In the genomic region with DNA sequence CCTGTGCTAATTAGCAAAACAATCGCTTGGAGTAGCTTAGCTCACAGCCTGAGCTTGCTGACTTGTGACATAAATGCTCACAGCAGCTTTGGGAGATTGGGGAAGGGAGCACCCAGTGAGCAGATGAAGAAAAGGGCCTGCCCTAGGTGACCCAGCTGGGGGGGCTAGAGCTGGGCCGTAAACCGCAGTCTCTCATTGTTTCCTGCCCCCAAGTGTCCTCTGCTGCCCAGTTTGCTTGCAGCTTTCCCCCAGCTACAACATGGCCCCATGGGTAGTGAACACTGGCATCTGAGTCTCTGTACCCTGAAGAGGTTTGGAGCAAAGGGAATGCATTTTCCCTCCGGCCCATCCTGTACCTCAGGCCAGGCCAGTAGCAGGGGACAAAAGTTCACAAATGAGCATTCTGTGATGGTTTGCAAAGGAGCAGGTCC, we compare ENCODE assay signal across 22 cellular contexts.
A peak's percentile ranks its signal among the peaks of the same experiment; 100 is the strongest.
DNase-seq lines count a peak whose midpoint lies in the region; ATAC-seq and TF ChIP-seq lines count a peak whose summit lies in the region.
"Had no signal": no experiment of that assay in that cellular context is flagged by ENCODE, and none has a peak within 500 bp of the region (broad histone marks: within the 10 kb centered on the region; RNA-seq: fewer than 3 reads in every experiment).

No MANE protein-coding gene starts in this region.

- H4K8ac ChIP-seq in H9 (replicated peaks; ENCODE audit: insufficient read length, low read depth, low read length) (no peak overlapping the region), neuronal stem cell (ENCODE audit: low read depth, low read length) (no peak overlapping the region)

- H2AK5ac ChIP-seq in H9 (ENCODE audit: insufficient read length, low read length) (no peak overlapping the region), neuronal stem cell (ENCODE audit: low read depth, low read length) (no peak overlapping the region)

- H2BK15ac ChIP-seq in H9 (ENCODE audit: low read depth, low read length) (no peak overlapping the region), neuronal stem cell (ENCODE audit: low read length) (no peak overlapping the region)

- peak overlapping the region; percentile 9 for H3K4me2 ChIP-seq in H9 (ENCODE audit: insufficient read depth, insufficient read length, low read length)
- H3K4me2 ChIP-seq in neuronal stem cell (ENCODE audit: insufficient read depth, low read length, poor library complexity, severe bottlenecking): no peak overlapping the region

- H3K79me2 ChIP-seq in H9 (ENCODE audit: insufficient read depth, low read length): no peaks in the 10 kb centered on the region

- no peak overlapping the region for H2AFZ ChIP-seq in H9 (ENCODE audit: low read length)
- H2AFZ ChIP-seq in neuronal stem cell (ENCODE audit: low read length): peak overlapping the region; percentile 75
- H2AFZ ChIP-seq: GM23248 had no signal

- H3K9me3 ChIP-seq in H9 (ENCODE audit: control insufficient read depth, low read depth, low read length): no peaks in the 10 kb centered on the region
- no peaks in the 10 kb centered on the region for H3K9me3 ChIP-seq in endodermal cell (ENCODE audit: control insufficient read depth, low read length)
- no peaks in the 10 kb centered on the region for H3K9me3 ChIP-seq in neuronal stem cell (replicated peaks in 1 of 2; ENCODE audit: control insufficient read depth in 2 of 2, insufficient read depth in 1 of 2, low read depth in 1 of 2, low read length in 2 of 2)

- no peak overlapping the region for H3T11ph ChIP-seq in H9 (ENCODE audit: low read length)

- DNase-seq in H9 (peak; percentile 60), NCI-H69 (lab: John Stamatoyannopoulos, UW) (peak; percentile 39), endodermal cell (peak; percentile 74), neuronal stem cell (ENCODE audit: low spot score) (no peak), NCI-H1694 (lab: John Stamatoyannopoulos, UW) (no peak), dorsolateral prefrontal cortex (no peak)
- DNase-seq: CD8-positive, alpha-beta memory T cell; DND-41; GF-D8; GM23248; Karpas-422; MM.1S; NCI-H1105; NCI-H187 treated with DMSO at 0.1 percent for 48 hours; NCI-H2171 treated with DMSO at 0.1 percent for 48 hours; NCI-H510A; NK-92 treated with Interleukin-12 subunit alpha and Interleukin-12 subunit beta, amount 100 ng/mL, for 24 hours; SHP77 had no signal

- no peak for TF ChIP-seq CTCF in H9 (conservative IDR thresholded peaks at IDR 0.05)
- TF ChIP-seq CTCF in endodermal cell (conservative IDR thresholded peaks at IDR 0.05): no peak
- TF ChIP-seq CTCF in dorsolateral prefrontal cortex (IDR thresholded peaks at IDR 0.05 in 54 of 56, conservative IDR thresholded peaks at IDR 0.05 in 2 of 56; ENCODE audit: low read depth in 1 of 56, partially characterized antibody in 56 of 56): no peak

- no peak overlapping the region for H2BK20ac ChIP-seq in H9 (ENCODE audit: low read depth, low read length, poor library complexity, severe bottlenecking)

- no CpG with 5 or more reads among the region's 4 CpGs for WGBS in H9 (ENCODE audit: extremely low coverage, insufficient read length, low lambda C conversion rate)
- 35 to 55% methylated on average over 2 to 4 of the region's 4 CpGs for WGBS in endodermal cell (ENCODE audit: insufficient coverage in 1 of 2, insufficient read length in 1 of 2), 2 experiments
- WGBS in neuronal stem cell (ENCODE audit: extremely low coverage in 2 of 2, insufficient read length in 2 of 2, insufficient replicate concordance in 1 of 2), 2 donors: no CpG with 5 or more reads among the region's 4 CpGs

- peaks cover 0 to 4% (median 0%) of the 10 kb centered on the region in 3 experiments; a peak in 1 of 7 replicates for H3K36me3 Mint-ChIP-seq in H9 (ENCODE audit: insufficient read depth in 1 of 3, low read depth in 3 of 3)
- H3K36me3 Mint-ChIP-seq in endodermal cell (ENCODE audit: low read depth): peaks cover 3% of the 10 kb centered on the region

- no peak overlapping the region for H3K4ac ChIP-seq in H9 (ENCODE audit: low read depth, low read length)
- H3K4ac ChIP-seq in neuronal stem cell (ENCODE audit: low read length): no peak overlapping the region

- no peak for ATAC-seq in GM21390 (IDR thresholded peaks at IDR 0.05; ENCODE audit: unreplicated experiment)
- ATAC-seq: Panc1, SK-N-SH treated with all-trans-retinoic acid at 6 μM for 48 hours had no signal

- H3K27ac Mint-ChIP-seq in H9 (peak overlapping the region; percentile 63 to 95 (median 89); a peak in 6 of 7 replicates), endodermal cell (no peak overlapping the region)
- H3K27ac Mint-ChIP-seq: B cell; CD8-positive, alpha-beta memory T cell had no signal

- H3K9ac ChIP-seq in H9 (ENCODE audit: extremely low read depth, insufficient read length, low read length): no peak overlapping the region
- H3K9ac ChIP-seq in endodermal cell (ENCODE audit: extremely low read depth, low read length, poor library complexity, severe bottlenecking): no peak overlapping the region
- H3K9ac ChIP-seq in neuronal stem cell (ENCODE audit: low read depth, low read length, poor library complexity): no peak overlapping the region
- H3K9ac ChIP-seq: GM23248 had no signal

- H3K4me1 ChIP-seq in H9 (ENCODE audit: insufficient read depth, low read length) (peaks cover 10% of the 10 kb centered on the region; the same call in 1 of the 2 replicates), endodermal cell (ENCODE audit: control insufficient read depth, insufficient read depth, low read length) (no peaks in the 10 kb centered on the region), neuronal stem cell (ENCODE audit: control insufficient read depth in 2 of 2, insufficient read depth in 1 of 2, low read depth in 1 of 2, low read length in 2 of 2) (peaks cover 6% of the 10 kb centered on the region in 2 donors)

- H4K5ac ChIP-seq in H9 (ENCODE audit: insufficient read length, low read depth, low read length): no peak overlapping the region

- no peaks in the 10 kb centered on the region for H3K79me1 ChIP-seq in H9 (ENCODE audit: insufficient read depth, low read depth, low read length, poor library complexity, severe bottlenecking)
- no peaks in the 10 kb centered on the region for H3K79me1 ChIP-seq in neuronal stem cell (ENCODE audit: low read depth, low read length)

- H3K23ac ChIP-seq in H9 (ENCODE audit: insufficient read length, low read depth, low read length) (no peak overlapping the region), neuronal stem cell (ENCODE audit: low read depth, low read length, poor library complexity) (no peak overlapping the region)

- no peaks in the 10 kb centered on the region for H4K20me1 ChIP-seq in H9 (ENCODE audit: control insufficient read depth, insufficient read depth, insufficient read length)

- H3K27ac ChIP-seq in H9 (ENCODE audit: insufficient read length, low read depth, low read length) (no peak overlapping the region), endodermal cell (ENCODE audit: low read depth, low read length) (no peak overlapping the region), neuronal stem cell (replicated peaks; ENCODE audit: low read length) (no peak overlapping the region), dorsolateral prefrontal cortex (no peak overlapping the region)
- H3K27ac ChIP-seq: GM23248 had no signal

- H3K4me3 ChIP-seq in endodermal cell (ENCODE audit: low read length) (no peak overlapping the region), neuronal stem cell (ENCODE audit: low read length in 2 of 2) (no peak overlapping the region), dorsolateral prefrontal cortex (no peak overlapping the region)
- H3K4me3 ChIP-seq: GM23248 had no signal

- H3K56ac ChIP-seq in H9 (ENCODE audit: insufficient read length, low read depth, low read length): no peak overlapping the region

- H3K27me3 ChIP-seq in H9 (ENCODE audit: insufficient read depth, low read length): no peaks in the 10 kb centered on the region
- H3K27me3 ChIP-seq in endodermal cell (ENCODE audit: control insufficient read depth, insufficient read depth, low read length, poor library complexity, severe bottlenecking): no peaks in the 10 kb centered on the region
- H3K27me3 ChIP-seq in neuronal stem cell (ENCODE audit: control insufficient read depth in 3 of 3, insufficient read depth in 3 of 3, low read depth in 1 of 3, low read length in 3 of 3): no peaks in the 10 kb centered on the region
- H3K27me3 ChIP-seq in dorsolateral prefrontal cortex: no peaks in the 10 kb centered on the region

- no peaks in the 10 kb centered on the region for H3K27me3 Mint-ChIP-seq in H9 (ENCODE audit: low read depth)
- no peaks in the 10 kb centered on the region for H3K27me3 Mint-ChIP-seq in endodermal cell (ENCODE audit: insufficient read depth)
- H3K27me3 Mint-ChIP-seq: B cell had no signal

- H3K14ac ChIP-seq in H9 (ENCODE audit: insufficient read depth, low read length) (peak overlapping the region; percentile 11; the same call in 1 of the 2 replicates), neuronal stem cell (ENCODE audit: low read length) (no peak overlapping the region)

- no peak overlapping the region for H2BK12ac ChIP-seq in H9 (ENCODE audit: insufficient read length, low read depth, low read length)
- H2BK12ac ChIP-seq in neuronal stem cell (ENCODE audit: low read length): no peak overlapping the region

- H4K91ac ChIP-seq in H9 (ENCODE audit: insufficient read length, low read depth, low read length) (no peak overlapping the region), neuronal stem cell (ENCODE audit: low read depth, low read length, poor library complexity) (no peak overlapping the region)

- no peak overlapping the region for H3K18ac ChIP-seq in H9 (ENCODE audit: insufficient read length, low read depth, low read length)
- peak overlapping the region; percentile 76 for H3K18ac ChIP-seq in neuronal stem cell (ENCODE audit: low read length)

- H3K4me1 Mint-ChIP-seq in H9 (peaks cover 21 to 23% of the 10 kb centered on the region in 2 experiments), endodermal cell (peaks cover 10% of the 10 kb centered on the region)
- H3K4me1 Mint-ChIP-seq: B cell; CD8-positive, alpha-beta memory T cell had no signal

- H3K36me3 ChIP-seq in endodermal cell (ENCODE audit: control insufficient read depth, insufficient read depth, low read length) (no peaks in the 10 kb centered on the region), neuronal stem cell (replicated peaks in 1 of 2; ENCODE audit: control insufficient read depth in 2 of 2, insufficient read depth in 2 of 2, low read length in 2 of 2) (no peaks in the 10 kb centered on the region)

- no peak overlapping the region for H2BK5ac ChIP-seq in H9 (ENCODE audit: insufficient read length, low read length)
- no peak overlapping the region for H2BK5ac ChIP-seq in neuronal stem cell (ENCODE audit: low read length)

- H3K9me3 Mint-ChIP-seq in H9: no peaks in the 10 kb centered on the region
- H3K9me3 Mint-ChIP-seq in endodermal cell: peaks cover 3% of the 10 kb centered on the region
- H3K9me3 Mint-ChIP-seq: CD8-positive, alpha-beta memory T cell had no signal

- H3K4me3 Mint-ChIP-seq in H9: peak overlapping the region in 1 of 2 experiments; percentile 49; a peak in 1 of 5 replicates
- H3K4me3 Mint-ChIP-seq in endodermal cell: no peak overlapping the region
- H3K4me3 Mint-ChIP-seq: B cell had no signal

- H2BK120ac ChIP-seq in H9 (ENCODE audit: low read depth, low read length, poor library complexity, severe bottlenecking): no peak overlapping the region
- H2BK120ac ChIP-seq in neuronal stem cell (ENCODE audit: low read depth, low read length): no peak overlapping the region

- intact Hi-C loops in dorsolateral prefrontal cortex (cut with DNase I): no loop called here

- H3K23me2 ChIP-seq in H9 (ENCODE audit: insufficient read length, low read depth, low read length, poor library complexity, severe bottlenecking): no peaks in the 10 kb centered on the region

Comparison
In these comparisons a context has a peak if more than half of its experiments do, and no peak if none do; other contexts are left out.
1. DNase-seq: peak in H9 (single experiment), NCI-H69 (single experiment) and endodermal cell (single experiment); none in neuronal stem cell (single experiment), NCI-H1694 (single experiment) and dorsolateral prefrontal cortex (0 of 10).